Comparison of ENCODE assay signal across 8 cellular contexts in the genomic region with DNA sequence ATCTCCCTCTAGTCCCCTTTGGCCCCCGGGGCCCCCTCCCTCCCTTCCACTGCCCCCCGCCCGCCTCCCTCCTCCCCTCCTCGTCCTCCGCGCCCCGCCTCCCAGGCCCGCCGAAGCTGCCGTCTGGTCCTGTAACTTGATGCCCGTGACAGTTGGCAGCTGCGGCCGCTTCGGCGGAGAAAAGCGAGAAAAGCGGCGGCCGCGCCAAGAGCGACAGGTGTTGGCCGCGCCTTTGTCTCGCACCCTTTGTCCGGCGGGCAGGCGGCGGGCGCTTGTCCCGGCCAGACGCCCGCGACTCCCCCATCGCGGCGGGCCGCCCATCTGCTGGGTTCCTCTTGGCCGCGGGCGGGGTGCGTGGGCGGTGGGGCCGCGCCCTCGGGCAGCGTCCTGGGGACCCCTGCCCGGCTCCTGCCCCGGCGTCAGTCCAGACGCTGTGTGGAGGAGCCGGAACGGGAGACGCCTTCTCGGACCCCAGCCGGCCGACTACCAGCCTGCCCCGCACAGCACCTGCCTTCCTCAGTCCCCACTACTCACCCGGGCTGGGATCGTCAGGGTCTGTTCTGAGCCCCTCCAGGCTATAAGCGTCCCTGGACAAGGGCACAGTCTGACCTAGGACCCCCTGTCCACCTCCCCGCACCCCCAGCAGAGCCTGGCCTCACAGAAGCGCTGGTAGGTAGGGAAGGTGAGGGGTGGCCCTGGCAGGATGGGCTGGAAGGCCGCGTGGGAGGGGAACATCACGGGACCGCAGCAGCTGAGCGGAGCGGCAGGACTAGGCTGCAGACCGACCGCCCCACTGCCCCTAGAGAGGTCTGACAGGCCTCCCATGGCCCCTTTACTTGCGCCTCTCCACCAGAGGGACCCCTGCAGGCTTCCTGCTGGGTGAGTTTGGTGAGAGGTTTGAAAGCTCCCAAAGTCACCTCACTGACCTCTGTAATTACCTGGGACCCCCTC. TPM values are rescaled to one million over a fixed set of nuclear protein-coding genes. Genes with fewer than 3 reads are reported as not detected.
DNase-seq lines count a peak whose midpoint lies in the region; ATAC-seq and TF ChIP-seq lines count a peak whose summit lies in the region.

No MANE protein-coding gene starts in this region.

- TF ChIP-seq POLR2A in breast epithelium (IDR thresholded peaks at IDR 0.05), result no peak

- intact Hi-C loops in breast epithelium (cut with DNase I; ENCODE audit: low total_unique reads), result no loop called here

- no peak overlapping the region for H3K4ac ChIP-seq in H9 (ENCODE audit: low read depth, low read length)

- H3K4me3 ChIP-seq in BE2C (ENCODE audit: low read depth, low read length) (peak overlapping the region; percentile 68; the same call in 1 of the 2 replicates), breast epithelium (peak overlapping the region in 2 of 3 donors; percentile 68 to 92)

- no peaks in the 10 kb centered on the region for H4K20me1 ChIP-seq in H9 (ENCODE audit: control insufficient read depth, insufficient read depth, insufficient read length)

- H3K27ac Mint-ChIP-seq in H9, result no peak overlapping the region
- H3K27ac Mint-ChIP-seq in mesothelial cell of epicardium, result no peak overlapping the region

- no peaks in the 10 kb centered on the region; the same call in 1 of the 2 replicates for H3K79me2 ChIP-seq in H9 (ENCODE audit: insufficient read depth, low read length)

- 0 out of 2 replicates have a peak, but pooled peaks have one; percentile 17 for TF ChIP-seq CTCF in BE2C (IDR thresholded peaks at IDR 0.05; ENCODE audit: low read depth, low read length)
- TF ChIP-seq CTCF in H9 (conservative IDR thresholded peaks at IDR 0.05), result no peak
- TF ChIP-seq CTCF in breast epithelium (IDR thresholded peaks at IDR 0.05), result no peak
- no peak for TF ChIP-seq CTCF in mesothelial cell of epicardium (IDR thresholded peaks at IDR 0.05; ENCODE audit: unreplicated experiment)

- DNase-seq in BE2C, result peak; percentile 86
- peak; percentile 91 for DNase-seq in H9
- peak; percentile 88 to 96 for DNase-seq in NCI-H524 (lab: John Stamatoyannopoulos, UW)
- DNase-seq in breast epithelium (ENCODE audit: low spot score in 2 of 2), result peak; percentile 53 to 76
- peak; percentile 49 to 65 for DNase-seq in mesothelial cell of epicardium (ENCODE audit: low spot score in 2 of 2, unreplicated experiment in 2 of 2)
- DNase-seq in inferior parietal cortex (ENCODE audit: extremely low spot score), result no peak
- DNase-seq in KG1 (lab: John Stamatoyannopoulos, UW), result no peak

- H2BK120ac ChIP-seq in H9 (ENCODE audit: low read depth, low read length, poor library complexity, severe bottlenecking), result no peak overlapping the region

- H3K14ac ChIP-seq in H9 (ENCODE audit: insufficient read depth, low read length), result peak overlapping the region; percentile 62; the same call in 1 of the 2 replicates

- no peak overlapping the region for H2AK5ac ChIP-seq in H9 (ENCODE audit: insufficient read length, low read length)

- peak overlapping the region; percentile 65 for H3K18ac ChIP-seq in H9 (ENCODE audit: insufficient read length, low read depth, low read length)

- ATAC-seq in HG02588 (IDR thresholded peaks at IDR 0.05; ENCODE audit: unreplicated experiment), result no peak

- no peak overlapping the region for H3K27ac ChIP-seq in H9 (ENCODE audit: insufficient read length, low read depth, low read length)
- H3K27ac ChIP-seq in breast epithelium, result no peak overlapping the region

- H3T11ph ChIP-seq in H9 (ENCODE audit: low read length), result no peak overlapping the region

- H3K23me2 ChIP-seq in H9 (ENCODE audit: insufficient read length, low read depth, low read length, poor library complexity, severe bottlenecking), result peaks cover 4% of the 10 kb centered on the region

- H4K91ac ChIP-seq in H9 (ENCODE audit: insufficient read length, low read depth, low read length), result no peak overlapping the region

- H3K9ac ChIP-seq in H9 (ENCODE audit: extremely low read depth, insufficient read length, low read length), result no peak overlapping the region

- no peaks in the 10 kb centered on the region for H3K36me3 ChIP-seq in BE2C
- H3K36me3 ChIP-seq in breast epithelium, result no peaks in the 10 kb centered on the region

- H3K36me3 Mint-ChIP-seq in H9 (ENCODE audit: insufficient read depth in 1 of 3, low read depth in 3 of 3), result peaks cover 7 to 14% (median 11%) of the 10 kb centered on the region in 3 experiments
- peaks cover 13% of the 10 kb centered on the region for H3K36me3 Mint-ChIP-seq in mesothelial cell of epicardium

- H3K4me3 Mint-ChIP-seq in H9, result peak overlapping the region; percentile 50 to 75
- peak overlapping the region; percentile 2 for H3K4me3 Mint-ChIP-seq in mesothelial cell of epicardium

- H3K4me2 ChIP-seq in H9 (ENCODE audit: insufficient read depth, insufficient read length, low read length), result peak overlapping the region; percentile 22

- H3K4me1 ChIP-seq in BE2C (peaks cover 25% of the 10 kb centered on the region), H9 (ENCODE audit: insufficient read depth, low read length) (peaks cover 3% of the 10 kb centered on the region; the same call in 1 of the 2 replicates), breast epithelium (peaks cover 6 to 9% of the 10 kb centered on the region in 2 donors)

- H3K4me1 Mint-ChIP-seq in H9 (peaks cover 12 to 18% of the 10 kb centered on the region in 2 experiments), mesothelial cell of epicardium (peaks cover 6% of the 10 kb centered on the region)

- peaks cover 43% of the 10 kb centered on the region for H3K27me3 Mint-ChIP-seq in H9 (ENCODE audit: low read depth)
- peaks cover 37% of the 10 kb centered on the region for H3K27me3 Mint-ChIP-seq in mesothelial cell of epicardium (ENCODE audit: low read depth)

- H3K56ac ChIP-seq in H9 (ENCODE audit: insufficient read length, low read depth, low read length), result no peak overlapping the region

- no peak overlapping the region for H4K5ac ChIP-seq in H9 (ENCODE audit: insufficient read length, low read depth, low read length)

- no peak overlapping the region for H2BK15ac ChIP-seq in H9 (ENCODE audit: low read depth, low read length)

- no peak overlapping the region for H3K23ac ChIP-seq in H9 (ENCODE audit: insufficient read length, low read depth, low read length)

- no peak overlapping the region for H2AFZ ChIP-seq in H9 (ENCODE audit: low read length)

- no peak overlapping the region for H2BK20ac ChIP-seq in H9 (ENCODE audit: low read depth, low read length, poor library complexity, severe bottlenecking)

- H2BK12ac ChIP-seq in H9 (ENCODE audit: insufficient read length, low read depth, low read length), result no peak overlapping the region

- H3K79me1 ChIP-seq in H9 (ENCODE audit: insufficient read depth, low read depth, low read length, poor library complexity, severe bottlenecking), result no peaks in the 10 kb centered on the region

- no peak overlapping the region for H2BK5ac ChIP-seq in H9 (ENCODE audit: insufficient read length, low read length)

- no CpG with 5 or more reads among the region's 71 CpGs for WGBS in H9 (ENCODE audit: extremely low coverage, insufficient read length, low lambda C conversion rate)

- H3K9me3 ChIP-seq in BE2C (no peaks in the 10 kb centered on the region), H9 (ENCODE audit: control insufficient read depth, low read depth, low read length) (no peaks in the 10 kb centered on the region), breast epithelium (no peaks in the 10 kb centered on the region)

- H3K9me3 Mint-ChIP-seq in H9, result peaks cover 2 to 3% of the 10 kb centered on the region in 2 experiments; a peak in 3 of 5 replicates
- H3K9me3 Mint-ChIP-seq in mesothelial cell of epicardium, result no peaks in the 10 kb centered on the region

- H3K27me3 ChIP-seq in BE2C, result no peaks in the 10 kb centered on the region
- peaks cover 11% of the 10 kb centered on the region; the same call in 1 of the 2 replicates for H3K27me3 ChIP-seq in H9 (ENCODE audit: insufficient read depth, low read length)
- peaks cover 6 to 8% of the 10 kb centered on the region in 2 donors for H3K27me3 ChIP-seq in breast epithelium

- no peak overlapping the region for H4K8ac ChIP-seq in H9 (replicated peaks; ENCODE audit: insufficient read length, low read depth, low read length)

RNA-seq across cellular contexts. Expression of a gene that starts 1.2 kb away (rescaled TPM):
- 55.3 TPM for polyA plus RNA-seq in BE2C (2012; ENCODE audit: insufficient read depth, insufficient read length, low read depth)
- total RNA-seq in H9 (2021) (27.1 and 27.7 TPM in 2 replicates), breast epithelium (1 to 10 TPM; 4.0 to 5.6 (median 4.7) TPM), mesothelial cell of epicardium (4.2 to 5.1 TPM (median 4.3 TPM) in 3 replicates)

RNA-seq across cellular contexts. Expression of a gene that starts 37.5 kb away (rescaled TPM):
- polyA plus RNA-seq in BE2C (2012; ENCODE audit: insufficient read depth, insufficient read length, low read depth), result 46.4 TPM
- 40.3 and 41.5 TPM in 2 replicates for total RNA-seq in H9 (2021)
- 10 to 100 TPM; 31.4 to 43.9 (median 38.3) TPM for total RNA-seq in breast epithelium
- total RNA-seq in mesothelial cell of epicardium, result 48.6 to 54.0 TPM (median 50.8 TPM) in 3 replicates

RNA-seq across cellular contexts. Expression of a gene that starts 47.4 kb away (rescaled TPM):
- 15.7 TPM for polyA plus RNA-seq in BE2C (2012; ENCODE audit: insufficient read depth, insufficient read length, low read depth)
- total RNA-seq in H9 (2021) (12.1 and 12.9 TPM in 2 replicates), breast epithelium (10 to 100 TPM; 14.1 to 29.7 (median 16.1) TPM), mesothelial cell of epicardium (11.4 to 12.7 TPM (median 11.7 TPM) in 3 replicates)

Comparison
In these comparisons a context has a peak if more than half of its experiments do, and no peak if none do; other contexts are left out.
1. DNase-seq: peak in BE2C (single experiment), H9 (single experiment), NCI-H524 (2 of 2), breast epithelium (2 of 2) and mesothelial cell of epicardium (2 of 2); none in inferior parietal cortex (single experiment) and KG1 (single experiment).